In the genomic region with DNA sequence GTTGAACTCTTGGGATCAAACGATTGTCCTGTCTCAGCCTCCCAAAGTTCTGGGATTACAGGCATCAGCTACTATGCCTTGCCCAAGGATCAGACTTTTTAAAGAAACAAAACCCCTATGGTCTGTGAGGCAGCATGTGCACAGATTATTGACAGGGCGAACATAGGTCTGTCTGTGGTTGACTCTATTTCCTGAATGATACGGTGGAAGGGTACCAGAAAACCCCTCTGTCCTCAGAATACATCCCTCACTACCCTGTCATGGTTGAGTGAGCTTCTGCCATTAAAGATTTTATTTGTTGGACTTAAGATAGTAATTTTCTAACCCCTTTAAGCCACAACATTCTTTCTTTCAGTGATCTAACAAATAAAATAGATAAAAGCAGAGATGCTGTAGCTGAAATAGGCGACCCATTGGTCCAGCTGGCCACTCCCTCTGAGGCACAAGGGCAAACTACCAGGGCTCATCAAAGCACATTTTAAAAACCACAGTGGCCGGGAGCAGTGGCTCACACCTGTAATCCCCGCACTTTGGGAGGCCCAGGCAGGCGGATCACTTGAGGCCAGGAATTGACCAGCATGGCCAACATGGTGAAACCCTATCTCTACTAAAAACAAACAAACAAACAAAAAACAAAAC, we compare ENCODE assay signal across 12 cellular contexts.
A peak's percentile ranks its signal among the peaks of the same experiment; 100 is the strongest.
DNase-seq lines count a peak whose midpoint lies in the region; ATAC-seq and TF ChIP-seq lines count a peak whose summit lies in the region.
"Had no signal": no experiment of that assay in that cellular context is flagged by ENCODE, and none has a peak within 500 bp of the region (broad histone marks: within the 10 kb centered on the region; RNA-seq: fewer than 3 reads in every experiment).

No MANE protein-coding gene starts in this region.

- no peaks in the 10 kb centered on the region for H3K79me2 ChIP-seq in GM23248 (ENCODE audit: insufficient read depth)

- H3K27ac ChIP-seq in GM23248 = no peak overlapping the region
- H3K27ac ChIP-seq: PC-9 had no signal

- H3K36me3 Mint-ChIP-seq in Calu3 (ENCODE audit: insufficient read depth, unreplicated experiment) = no peaks in the 10 kb centered on the region
- H3K36me3 Mint-ChIP-seq: activated CD4-positive, alpha-beta memory T cell treated with anti-CD3 and anti-CD28 coated beads for 36 hours; activated naive CD4-positive, alpha-beta T cell treated with anti-CD3 and anti-CD28 coated beads, Interleukin-2, amount 50 U/mL, for 72 hours had no signal

- H3K36me3 ChIP-seq in GM23248 (ENCODE audit: low read depth) = no peaks in the 10 kb centered on the region

- H3K27me3 Mint-ChIP-seq in Calu3 (ENCODE audit: unreplicated experiment) = no peaks in the 10 kb centered on the region
- H3K27me3 Mint-ChIP-seq: activated CD4-positive, alpha-beta memory T cell treated with anti-CD3 and anti-CD28 coated beads for 36 hours had no signal

- no peak for TF ChIP-seq CTCF in Calu3 (IDR thresholded peaks at IDR 0.05; ENCODE audit: unreplicated experiment)

- no peaks in the 10 kb centered on the region for H4K20me1 ChIP-seq in GM23248 (ENCODE audit: insufficient read depth)

- H3K27me3 ChIP-seq in GM23248 (replicated peaks; ENCODE audit: insufficient read depth) = no peaks in the 10 kb centered on the region

- H3K27ac Mint-ChIP-seq in Calu3 (ENCODE audit: unreplicated experiment) = no peak overlapping the region
- H3K27ac Mint-ChIP-seq: activated CD4-positive, alpha-beta memory T cell treated with anti-CD3 and anti-CD28 coated beads for 36 hours had no signal

- H3K4me3 ChIP-seq in GM23248 = no peak overlapping the region
- H3K4me3 ChIP-seq: PC-9 had no signal

- CTCF ChIA-PET in HEK293T (lab: Yijun Ruan, JAX) = no interaction called here
- CTCF ChIA-PET in Calu3 (lab: Charles Lee) = no interaction called here

- H3K4me2 ChIP-seq in GM23248 (ENCODE audit: unreplicated experiment) = no peak overlapping the region
- H3K4me2 ChIP-seq: PC-9 had no signal

- peak; percentile 64 for ATAC-seq in GM18498 (IDR thresholded peaks at IDR 0.05; ENCODE audit: unreplicated experiment)
- ATAC-seq in GM19455 (IDR thresholded peaks at IDR 0.05; ENCODE audit: unreplicated experiment) = peak; percentile 58
- peak; percentile 57 for ATAC-seq in HG02943 (IDR thresholded peaks at IDR 0.05; ENCODE audit: low read depth, unreplicated experiment)
- ATAC-seq: activated naive CD4-positive, alpha-beta T cell treated with anti-CD3 and anti-CD28 coated beads, Interleukin-2, amount 50 U/mL, for 72 hours had no signal

- H3K4me1 Mint-ChIP-seq in Calu3 (ENCODE audit: low read depth, unreplicated experiment) = peaks cover 31% of the 10 kb centered on the region

- in situ Hi-C loops in GM23248 (cut with MboI) = no loop called here

- no peaks in the 10 kb centered on the region for H3K9me2 ChIP-seq in GM23248 (ENCODE audit: insufficient read depth)

- no peaks in the 10 kb centered on the region for H3K9me3 ChIP-seq in GM23248 (ENCODE audit: low read depth)

- POLR2A ChIA-PET in HEK293T (lab: Yijun Ruan, JAX) = no interaction called here

- peaks cover 19% of the 10 kb centered on the region for H3K4me1 ChIP-seq in GM23248 (ENCODE audit: insufficient read depth)

- H3K4me3 Mint-ChIP-seq in Calu3 (ENCODE audit: low read depth, unreplicated experiment) = no peak overlapping the region
- H3K4me3 Mint-ChIP-seq: activated CD4-positive, alpha-beta memory T cell treated with anti-CD3 and anti-CD28 coated beads for 36 hours had no signal

- H3K9ac ChIP-seq in GM23248 = no peak overlapping the region

- DNase-seq in SW480 (ENCODE audit: low spot score) = peak; percentile 58
- no peak for DNase-seq in HEK293T (ENCODE audit: extremely low spot score)
- no peak for DNase-seq in NCI-H2171 (lab: John Stamatoyannopoulos, UW)
- no peak for DNase-seq in GM23248
- no peak for DNase-seq in Calu3
- DNase-seq: activated CD4-positive, alpha-beta memory T cell treated with anti-CD3 and anti-CD28 coated beads for 36 hours; mammary epithelial cell; PC-9 had no signal

- 89 to 93% methylated on average over 7 of the region's 7 CpGs for WGBS in GM23248 (ENCODE audit: low coverage in 1 of 2, low lambda C conversion rate in 2 of 2, missing lambda C conversion rate in 2 of 2), 2 experiments

- no peaks in the 10 kb centered on the region for H3K9me3 Mint-ChIP-seq in Calu3 (ENCODE audit: low read depth, unreplicated experiment)
- H3K9me3 Mint-ChIP-seq: activated CD4-positive, alpha-beta memory T cell treated with anti-CD3 and anti-CD28 coated beads for 36 hours; activated naive CD4-positive, alpha-beta T cell treated with anti-CD3 and anti-CD28 coated beads, Interleukin-2, amount 50 U/mL, for 72 hours had no signal

- H2AFZ ChIP-seq in GM23248 = no peak overlapping the region
- H2AFZ ChIP-seq: PC-9 had no signal

- H3F3A ChIP-seq in GM23248 (ENCODE audit: insufficient read depth) = peaks cover 12% of the 10 kb centered on the region

- BruUV-seq in Calu3 (replicated peaks; lab: Mats Ljungman, UMichigan) = no TSS peak

- intact Hi-C loops in Calu3 (cut with micrococcal nuclease; ENCODE audit: unreplicated experiment) = no loop called here

TF ChIP-seq in HEK293T, 16 proteins besides CTCF, POLR2A, EP300 and RAD21:
- no peak for TF ChIP-seq FOXM1 (IDR thresholded peaks at IDR 0.05; ENCODE audit: borderline replicate concordance)
- TF ChIP-seq PKNOX1 (IDR thresholded peaks at IDR 0.05) = no peak
- no peak for TF ChIP-seq CTBP1 (IDR thresholded peaks at IDR 0.05; ENCODE audit: borderline replicate concordance)
- TF ChIP-seq FOXK2 (IDR thresholded peaks at IDR 0.05) = no peak
- TF ChIP-seq LEF1 (IDR thresholded peaks at IDR 0.05; ENCODE audit: borderline replicate concordance) = no peak
- no peak for TF ChIP-seq FOXA1 (IDR thresholded peaks at IDR 0.05)
- no peak for TF ChIP-seq ARNT (IDR thresholded peaks at IDR 0.05)
- no peak for TF ChIP-seq L3MBTL2 (conservative IDR thresholded peaks at IDR 0.05)
- TF ChIP-seq HDGF (IDR thresholded peaks at IDR 0.05; ENCODE audit: borderline replicate concordance) = no peak
- TF ChIP-seq NFRKB (IDR thresholded peaks at IDR 0.05) = no peak
- no peak for TF ChIP-seq SP1 (IDR thresholded peaks at IDR 0.05)
- no peak for TF ChIP-seq ZNF384 (IDR thresholded peaks at IDR 0.05)
- no peak for TF ChIP-seq SUZ12 (IDR thresholded peaks at IDR 0.05)
- TF ChIP-seq BHLHE40 (IDR thresholded peaks at IDR 0.05; ENCODE audit: borderline replicate concordance) = no peak
- TF ChIP-seq TARDBP (IDR thresholded peaks at IDR 0.05) = no peak
